Comparison of ENCODE assay signal across 1 cellular context in the genomic region with DNA sequence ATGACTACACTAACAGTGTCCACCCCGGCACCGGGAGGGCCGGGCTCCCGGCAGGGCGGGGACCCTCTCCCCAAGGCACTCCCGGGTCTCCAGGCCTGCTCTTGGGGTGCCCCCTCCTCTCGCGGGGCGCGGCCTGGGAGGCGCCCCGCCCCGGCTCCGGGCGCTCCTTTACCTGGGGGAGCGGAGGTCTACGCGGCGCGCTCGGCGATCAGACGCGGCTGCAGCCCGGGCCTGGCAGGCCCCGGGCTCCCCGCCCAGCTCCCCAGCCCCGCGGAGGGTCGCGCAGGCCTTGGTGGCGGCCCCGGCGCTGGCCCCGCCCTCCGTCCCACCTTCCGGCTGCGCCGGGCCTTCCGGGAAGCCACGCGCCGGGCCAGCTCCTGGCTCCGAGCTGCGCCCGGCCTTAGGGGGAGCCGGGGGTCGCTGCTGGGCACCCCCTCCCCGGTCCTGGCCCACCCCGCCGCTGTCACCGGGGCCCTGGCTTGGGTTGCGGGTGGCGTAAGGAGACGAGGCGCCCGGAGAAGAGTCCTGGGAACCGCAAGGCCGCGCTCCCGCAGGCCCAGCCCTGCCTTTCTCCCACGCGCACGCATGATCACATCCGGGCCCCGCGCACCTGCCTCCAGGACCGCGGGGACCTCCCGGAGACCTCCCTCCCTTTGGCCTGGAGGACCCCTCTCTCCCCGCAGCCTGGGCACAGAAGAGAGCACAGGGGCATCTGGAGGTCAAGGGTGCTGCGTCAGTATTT.
TF ChIP-seq lines count a peak whose summit lies in the region.

A gene (minus strand): TSS at position 309 of the 742 bp plus-strand sequence. CDS start 6,848 bp downstream, outside the sequence.

TF ChIP-seq in HepG2, 621 proteins besides CTCF, POLR2A, EP300 and RAD21 (continued from another document and continues in another):
- TF ChIP-seq, protein P1, sequence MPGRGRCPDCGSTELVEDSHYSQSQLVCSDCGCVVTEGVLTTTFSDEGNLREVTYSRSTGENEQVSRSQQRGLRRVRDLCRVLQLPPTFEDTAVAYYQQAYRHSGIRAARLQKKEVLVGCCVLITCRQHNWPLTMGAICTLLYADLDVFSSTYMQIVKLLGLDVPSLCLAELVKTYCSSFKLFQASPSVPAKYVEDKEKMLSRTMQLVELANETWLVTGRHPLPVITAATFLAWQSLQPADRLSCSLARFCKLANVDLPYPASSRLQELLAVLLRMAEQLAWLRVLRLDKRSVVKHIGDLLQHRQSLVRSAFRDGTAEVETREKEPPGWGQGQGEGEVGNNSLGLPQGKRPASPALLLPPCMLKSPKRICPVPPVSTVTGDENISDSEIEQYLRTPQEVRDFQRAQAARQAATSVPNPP (CRISPR knock-in tag; IDR thresholded peaks at IDR 0.05) = no peak
- TF ChIP-seq, protein P2, sequence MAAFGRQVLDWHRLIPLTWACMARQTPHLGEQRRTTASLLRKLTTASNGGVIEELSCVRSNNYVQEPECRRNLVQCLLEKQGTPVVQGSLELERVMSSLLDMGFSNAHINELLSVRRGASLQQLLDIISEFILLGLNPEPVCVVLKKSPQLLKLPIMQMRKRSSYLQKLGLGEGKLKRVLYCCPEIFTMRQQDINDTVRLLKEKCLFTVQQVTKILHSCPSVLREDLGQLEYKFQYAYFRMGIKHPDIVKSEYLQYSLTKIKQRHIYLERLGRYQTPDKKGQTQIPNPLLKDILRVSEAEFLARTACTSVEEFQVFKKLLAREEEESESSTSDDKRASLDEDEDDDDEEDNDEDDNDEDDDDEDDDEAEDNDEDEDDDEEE (CRISPR knock-in tag; IDR thresholded peaks at IDR 0.05) = 0 out of 2 replicates have a peak, but pooled peaks have one; percentile 62
- TF ChIP-seq, protein P3, sequence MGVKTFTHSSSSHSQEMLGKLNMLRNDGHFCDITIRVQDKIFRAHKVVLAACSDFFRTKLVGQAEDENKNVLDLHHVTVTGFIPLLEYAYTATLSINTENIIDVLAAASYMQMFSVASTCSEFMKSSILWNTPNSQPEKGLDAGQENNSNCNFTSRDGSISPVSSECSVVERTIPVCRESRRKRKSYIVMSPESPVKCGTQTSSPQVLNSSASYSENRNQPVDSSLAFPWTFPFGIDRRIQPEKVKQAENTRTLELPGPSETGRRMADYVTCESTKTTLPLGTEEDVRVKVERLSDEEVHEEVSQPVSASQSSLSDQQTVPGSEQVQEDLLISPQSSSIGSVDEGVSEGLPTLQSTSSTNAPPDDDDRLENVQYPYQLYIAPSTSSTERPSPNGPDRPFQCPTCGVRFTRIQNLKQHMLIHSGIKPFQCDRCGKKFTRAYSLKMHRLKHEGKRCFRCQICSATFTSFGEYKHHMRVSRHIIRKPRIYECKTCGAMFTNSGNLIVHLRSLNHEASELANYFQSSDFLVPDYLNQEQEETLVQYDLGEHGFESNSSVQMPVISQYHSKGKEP (CRISPR knock-in tag; IDR thresholded peaks at IDR 0.05) = no peak
- TF ChIP-seq, protein P4, sequence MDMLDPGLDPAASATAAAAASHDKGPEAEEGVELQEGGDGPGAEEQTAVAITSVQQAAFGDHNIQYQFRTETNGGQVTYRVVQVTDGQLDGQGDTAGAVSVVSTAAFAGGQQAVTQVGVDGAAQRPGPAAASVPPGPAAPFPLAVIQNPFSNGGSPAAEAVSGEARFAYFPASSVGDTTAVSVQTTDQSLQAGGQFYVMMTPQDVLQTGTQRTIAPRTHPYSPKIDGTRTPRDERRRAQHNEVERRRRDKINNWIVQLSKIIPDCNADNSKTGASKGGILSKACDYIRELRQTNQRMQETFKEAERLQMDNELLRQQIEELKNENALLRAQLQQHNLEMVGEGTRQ (IDR thresholded peaks at IDR 0.05; ENCODE audit: low read depth, low read length) = no peak
- TF ChIP-seq, protein P4 (CRISPR knock-in tag; IDR thresholded peaks at IDR 0.05; ENCODE audit: borderline replicate concordance) = no peak
- TF ChIP-seq ZNF143 (CRISPR knock-in tag; IDR thresholded peaks at IDR 0.05) (no peak), ZFP1 (CRISPR knock-in tag; IDR thresholded peaks at IDR 0.05) (no peak), NFE2L1 (CRISPR knock-in tag; IDR thresholded peaks at IDR 0.05; ENCODE audit: borderline replicate concordance) (no peak), ZFX (CRISPR knock-in tag; IDR thresholded peaks at IDR 0.05; ENCODE audit: low read depth) (peak; percentile 92), PLRG1 (conservative IDR thresholded peaks at IDR 0.05) (no peak), JDP2 (CRISPR knock-in tag; IDR thresholded peaks at IDR 0.05; ENCODE audit: borderline replicate concordance) (no peak), IKZF1 (IDR thresholded peaks at IDR 0.05) (no peak), ZSCAN25 (CRISPR knock-in tag; IDR thresholded peaks at IDR 0.05) (no peak), RBM39 (IDR thresholded peaks at IDR 0.05; ENCODE audit: low read depth, low read length, poor library complexity, severe bottlenecking) (peak; percentile 36), GATA4 (IDR thresholded peaks at IDR 0.05; ENCODE audit: borderline replicate concordance, low read depth) (no peak), ZNF101 (CRISPR knock-in tag; IDR thresholded peaks at IDR 0.05; ENCODE audit: borderline replicate concordance, low read depth) (no peak), BRD4 (CRISPR knock-in tag; IDR thresholded peaks at IDR 0.05) (peak; percentile 19), ZZZ3 (CRISPR knock-in tag; IDR thresholded peaks at IDR 0.05; ENCODE audit: borderline replicate concordance) (no peak; the same call in 1 of the 2 replicates), ZNF782 (CRISPR knock-in tag; IDR thresholded peaks at IDR 0.05; ENCODE audit: borderline replicate concordance) (peak; percentile 71; the same call in 1 of the 2 replicates), ZNF841 (CRISPR knock-in tag; IDR thresholded peaks at IDR 0.05; ENCODE audit: borderline replicate concordance) (no peak), FLYWCH1 (CRISPR knock-in tag; IDR thresholded peaks at IDR 0.05) (no peak), MTA3 (CRISPR knock-in tag; IDR thresholded peaks at IDR 0.05) (no peak), TP53 (CRISPR knock-in tag; conservative IDR thresholded peaks at IDR 0.05) (no peak), ZNF468 (CRISPR knock-in tag; IDR thresholded peaks at IDR 0.05) (no peak), ZNF652 (CRISPR knock-in tag; IDR thresholded peaks at IDR 0.05; ENCODE audit: borderline replicate concordance, low read depth) (no peak), TBX2 (CRISPR knock-in tag; IDR thresholded peaks at IDR 0.05; ENCODE audit: borderline replicate concordance) (peak; percentile 70; the same call in 1 of the 2 replicates), MAZ (IDR thresholded peaks at IDR 0.05; ENCODE audit: borderline replicate concordance, low read depth, low read length) (0 out of 2 replicates have a peak, but pooled peaks have one; percentile 55), MAZ (CRISPR knock-in tag; IDR thresholded peaks at IDR 0.05; ENCODE audit: low read depth) (peak; percentile 33; the same call in 1 of the 2 replicates), THYN1 (CRISPR knock-in tag; IDR thresholded peaks at IDR 0.05; ENCODE audit: borderline replicate concordance, low read depth) (no peak), RFXAP (CRISPR knock-in tag; IDR thresholded peaks at IDR 0.05; ENCODE audit: borderline replicate concordance) (no peak), ZNF883 (CRISPR knock-in tag; IDR thresholded peaks at IDR 0.05; ENCODE audit: not compliant biosample characterization) (peak; percentile 66)
- TF ChIP-seq, protein P5, sequence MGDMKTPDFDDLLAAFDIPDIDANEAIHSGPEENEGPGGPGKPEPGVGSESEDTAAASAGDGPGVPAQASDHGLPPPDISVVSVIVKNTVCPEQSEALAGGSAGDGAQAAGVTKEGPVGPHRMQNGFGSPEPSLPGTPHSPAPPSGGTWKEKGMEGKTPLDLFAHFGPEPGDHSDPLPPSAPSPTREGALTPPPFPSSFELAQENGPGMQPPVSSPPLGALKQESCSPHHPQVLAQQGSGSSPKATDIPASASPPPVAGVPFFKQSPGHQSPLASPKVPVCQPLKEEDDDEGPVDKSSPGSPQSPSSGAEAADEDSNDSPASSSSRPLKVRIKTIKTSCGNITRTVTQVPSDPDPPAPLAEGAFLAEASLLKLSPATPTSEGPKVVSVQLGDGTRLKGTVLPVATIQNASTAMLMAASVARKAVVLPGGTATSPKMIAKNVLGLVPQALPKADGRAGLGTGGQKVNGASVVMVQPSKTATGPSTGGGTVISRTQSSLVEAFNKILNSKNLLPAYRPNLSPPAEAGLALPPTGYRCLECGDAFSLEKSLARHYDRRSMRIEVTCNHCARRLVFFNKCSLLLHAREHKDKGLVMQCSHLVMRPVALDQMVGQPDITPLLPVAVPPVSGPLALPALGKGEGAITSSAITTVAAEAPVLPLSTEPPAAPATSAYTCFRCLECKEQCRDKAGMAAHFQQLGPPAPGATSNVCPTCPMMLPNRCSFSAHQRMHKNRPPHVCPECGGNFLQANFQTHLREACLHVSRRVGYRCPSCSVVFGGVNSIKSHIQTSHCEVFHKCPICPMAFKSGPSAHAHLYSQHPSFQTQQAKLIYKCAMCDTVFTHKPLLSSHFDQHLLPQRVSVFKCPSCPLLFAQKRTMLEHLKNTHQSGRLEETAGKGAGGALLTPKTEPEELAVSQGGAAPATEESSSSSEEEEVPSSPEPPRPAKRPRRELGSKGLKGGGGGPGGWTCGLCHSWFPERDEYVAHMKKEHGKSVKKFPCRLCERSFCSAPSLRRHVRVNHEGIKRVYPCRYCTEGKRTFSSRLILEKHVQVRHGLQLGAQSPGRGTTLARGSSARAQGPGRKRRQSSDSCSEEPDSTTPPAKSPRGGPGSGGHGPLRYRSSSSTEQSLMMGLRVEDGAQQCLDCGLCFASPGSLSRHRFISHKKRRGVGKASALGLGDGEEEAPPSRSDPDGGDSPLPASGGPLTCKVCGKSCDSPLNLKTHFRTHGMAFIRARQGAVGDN (CRISPR knock-in tag; IDR thresholded peaks at IDR 0.05) = peak; percentile 83
- TF ChIP-seq, protein P6, sequence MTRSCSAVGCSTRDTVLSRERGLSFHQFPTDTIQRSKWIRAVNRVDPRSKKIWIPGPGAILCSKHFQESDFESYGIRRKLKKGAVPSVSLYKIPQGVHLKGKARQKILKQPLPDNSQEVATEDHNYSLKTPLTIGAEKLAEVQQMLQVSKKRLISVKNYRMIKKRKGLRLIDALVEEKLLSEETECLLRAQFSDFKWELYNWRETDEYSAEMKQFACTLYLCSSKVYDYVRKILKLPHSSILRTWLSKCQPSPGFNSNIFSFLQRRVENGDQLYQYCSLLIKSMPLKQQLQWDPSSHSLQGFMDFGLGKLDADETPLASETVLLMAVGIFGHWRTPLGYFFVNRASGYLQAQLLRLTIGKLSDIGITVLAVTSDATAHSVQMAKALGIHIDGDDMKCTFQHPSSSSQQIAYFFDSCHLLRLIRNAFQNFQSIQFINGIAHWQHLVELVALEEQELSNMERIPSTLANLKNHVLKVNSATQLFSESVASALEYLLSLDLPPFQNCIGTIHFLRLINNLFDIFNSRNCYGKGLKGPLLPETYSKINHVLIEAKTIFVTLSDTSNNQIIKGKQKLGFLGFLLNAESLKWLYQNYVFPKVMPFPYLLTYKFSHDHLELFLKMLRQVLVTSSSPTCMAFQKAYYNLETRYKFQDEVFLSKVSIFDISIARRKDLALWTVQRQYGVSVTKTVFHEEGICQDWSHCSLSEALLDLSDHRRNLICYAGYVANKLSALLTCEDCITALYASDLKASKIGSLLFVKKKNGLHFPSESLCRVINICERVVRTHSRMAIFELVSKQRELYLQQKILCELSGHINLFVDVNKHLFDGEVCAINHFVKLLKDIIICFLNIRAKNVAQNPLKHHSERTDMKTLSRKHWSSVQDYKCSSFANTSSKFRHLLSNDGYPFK (CRISPR knock-in tag; IDR thresholded peaks at IDR 0.05; ENCODE audit: borderline replicate concordance) = no peak; the same call in 1 of the 2 replicates
- TF ChIP-seq, protein P7, sequence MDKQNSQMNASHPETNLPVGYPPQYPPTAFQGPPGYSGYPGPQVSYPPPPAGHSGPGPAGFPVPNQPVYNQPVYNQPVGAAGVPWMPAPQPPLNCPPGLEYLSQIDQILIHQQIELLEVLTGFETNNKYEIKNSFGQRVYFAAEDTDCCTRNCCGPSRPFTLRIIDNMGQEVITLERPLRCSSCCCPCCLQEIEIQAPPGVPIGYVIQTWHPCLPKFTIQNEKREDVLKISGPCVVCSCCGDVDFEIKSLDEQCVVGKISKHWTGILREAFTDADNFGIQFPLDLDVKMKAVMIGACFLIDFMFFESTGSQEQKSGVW (CRISPR knock-in tag; IDR thresholded peaks at IDR 0.05; ENCODE audit: borderline replicate concordance) = no peak
- TF ChIP-seq, protein P8, sequence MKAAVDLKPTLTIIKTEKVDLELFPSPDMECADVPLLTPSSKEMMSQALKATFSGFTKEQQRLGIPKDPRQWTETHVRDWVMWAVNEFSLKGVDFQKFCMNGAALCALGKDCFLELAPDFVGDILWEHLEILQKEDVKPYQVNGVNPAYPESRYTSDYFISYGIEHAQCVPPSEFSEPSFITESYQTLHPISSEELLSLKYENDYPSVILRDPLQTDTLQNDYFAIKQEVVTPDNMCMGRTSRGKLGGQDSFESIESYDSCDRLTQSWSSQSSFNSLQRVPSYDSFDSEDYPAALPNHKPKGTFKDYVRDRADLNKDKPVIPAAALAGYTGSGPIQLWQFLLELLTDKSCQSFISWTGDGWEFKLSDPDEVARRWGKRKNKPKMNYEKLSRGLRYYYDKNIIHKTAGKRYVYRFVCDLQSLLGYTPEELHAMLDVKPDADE (CRISPR knock-in tag; IDR thresholded peaks at IDR 0.05) = peak; percentile 37; the same call in 1 of the 2 replicates
- TF ChIP-seq, protein P9, sequence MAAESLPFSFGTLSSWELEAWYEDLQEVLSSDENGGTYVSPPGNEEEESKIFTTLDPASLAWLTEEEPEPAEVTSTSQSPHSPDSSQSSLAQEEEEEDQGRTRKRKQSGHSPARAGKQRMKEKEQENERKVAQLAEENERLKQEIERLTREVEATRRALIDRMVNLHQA (CRISPR knock-in tag; IDR thresholded peaks at IDR 0.05) = no peak
- TF ChIP-seq, protein P10, sequence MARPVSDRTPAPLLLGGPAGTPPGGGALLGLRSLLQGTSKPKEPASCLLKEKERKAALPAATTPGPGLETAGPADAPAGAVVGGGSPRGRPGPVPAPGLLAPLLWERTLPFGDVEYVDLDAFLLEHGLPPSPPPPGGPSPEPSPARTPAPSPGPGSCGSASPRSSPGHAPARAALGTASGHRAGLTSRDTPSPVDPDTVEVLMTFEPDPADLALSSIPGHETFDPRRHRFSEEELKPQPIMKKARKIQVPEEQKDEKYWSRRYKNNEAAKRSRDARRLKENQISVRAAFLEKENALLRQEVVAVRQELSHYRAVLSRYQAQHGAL (CRISPR knock-in tag; IDR thresholded peaks at IDR 0.05; ENCODE audit: not compliant biosample characterization) = no peak
